21 cellular contexts compared by ENCODE assay signal in the genomic region with DNA sequence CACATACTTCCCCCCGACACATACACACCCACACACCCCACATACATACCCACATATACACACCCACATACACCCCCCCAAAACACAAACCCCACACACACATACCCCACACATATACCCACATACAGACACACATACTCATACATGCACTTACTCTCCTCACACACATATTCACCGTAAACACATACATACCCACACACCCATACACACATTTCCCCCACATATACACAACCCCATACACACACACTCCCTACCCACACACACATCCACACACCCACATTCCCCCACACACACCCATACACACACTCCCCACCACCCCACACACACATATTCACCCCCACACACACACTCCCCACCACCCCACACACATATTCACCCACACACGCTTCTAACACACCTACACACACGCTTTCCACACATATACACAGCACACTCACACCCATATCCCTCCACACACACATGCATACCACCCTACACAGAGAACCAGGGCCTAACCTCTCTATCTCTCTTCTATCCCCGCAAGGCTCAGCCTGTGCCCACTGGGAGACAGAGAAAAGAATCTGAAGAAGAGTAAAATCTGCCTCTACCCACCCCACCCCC.
A peak's percentile ranks its signal among the peaks of the same experiment; 100 is the strongest.
DNase-seq lines count a peak whose midpoint lies in the region; ATAC-seq and TF ChIP-seq lines count a peak whose summit lies in the region.
"Had no signal": no experiment of that assay in that cellular context is flagged by ENCODE, and none has a peak within 500 bp of the region (broad histone marks: within the 10 kb centered on the region; RNA-seq: fewer than 3 reads in every experiment).

No MANE protein-coding gene starts in this region.

- dilution Hi-C loops in IMR-90 (cut with HindIII; ENCODE audit: low sequenced_read_pairs, unreplicated experiment), result loop anchor here (25.0 kb wide), 1 partner anchor 777 kb away; a partner anchor contains a TSS

- H3K9me1 ChIP-seq in IMR-90 (ENCODE audit: insufficient read depth, low read length), result peaks cover 18% of the 10 kb centered on the region

- no peaks in the 10 kb centered on the region for H3K36me3 ChIP-seq in IMR-90 (ENCODE audit: control insufficient read depth, insufficient read depth, low read length)
- H3K36me3 ChIP-seq in esophagus muscularis mucosa, result no peaks in the 10 kb centered on the region
- H3K36me3 ChIP-seq in stomach smooth muscle (ENCODE audit: control insufficient read depth in 2 of 2, insufficient read depth in 2 of 2, low read length in 2 of 2), result no peaks in the 10 kb centered on the region
- H3K36me3 ChIP-seq: thoracic aorta had no signal

- H4K8ac ChIP-seq in IMR-90 (ENCODE audit: low read depth in 2 of 2, low read length in 2 of 2), result peak overlapping the region; percentile 57 to 85; a peak in 3 of 4 replicates

- H2AK9ac ChIP-seq in IMR-90 (replicated peaks; ENCODE audit: low read depth, low read length, poor library complexity), result peak overlapping the region; percentile 60

- no peaks in the 10 kb centered on the region for H3K27me3 ChIP-seq in IMR-90 (ENCODE audit: control insufficient read depth, insufficient read depth, low read length)
- no peaks in the 10 kb centered on the region for H3K27me3 ChIP-seq in esophagus muscularis mucosa
- H3K27me3 ChIP-seq in stomach smooth muscle (ENCODE audit: control insufficient read depth in 1 of 2, insufficient read depth in 2 of 2, low read length in 2 of 2), result no peaks in the 10 kb centered on the region
- H3K27me3 ChIP-seq: foreskin keratinocyte had no signal

- 100% methylated on average over 1 to 4 of the region's 5 CpGs for WGBS in IMR-90 (ENCODE audit: extremely low coverage in 2 of 2, insufficient read length in 1 of 2), 2 experiments
- WGBS in esophagus muscularis mucosa, result 90% methylated on average over 5 of the region's 5 CpGs
- WGBS in lower leg skin, 2 donors, result 96 to 98% methylated on average over 5 of the region's 5 CpGs

- no peak for TF ChIP-seq EP300 in esophagus muscularis mucosa (IDR thresholded peaks at IDR 0.05)

- peak overlapping the region; percentile 31; the same call in 1 of the 2 replicates for H3K9ac ChIP-seq in IMR-90 (ENCODE audit: low read depth, low read length)
- H3K9ac ChIP-seq in stomach smooth muscle (ENCODE audit: low read length in 2 of 2), result peak overlapping the region in 1 of 2 donors; percentile 11

- no peaks in the 10 kb centered on the region for H3K9me3 Mint-ChIP-seq in natural killer cell treated with Interleukin-12 subunit alpha and Interleukin-12 subunit beta and Interleukin-15 and Interleukin-18, amount 100 ng/mL, for 72 hours
- H3K9me3 Mint-ChIP-seq: stimulated activated effector memory CD8-positive, alpha-beta T cell treated with anti-CD3 and anti-CD28 coated beads, Interleukin-12 subunit alpha, Interleukin-12 subunit beta, amount 100 ng/mL, for 72 hours had no signal

- H3K4me1 Mint-ChIP-seq in natural killer cell treated with Interleukin-12 subunit alpha and Interleukin-12 subunit beta and Interleukin-15 and Interleukin-18, amount 100 ng/mL, for 72 hours (ENCODE audit: low read depth in 2 of 2), result no peaks in the 10 kb centered on the region
- H3K4me1 Mint-ChIP-seq: CD14-positive monocyte; stimulated activated effector memory CD8-positive, alpha-beta T cell treated with anti-CD3 and anti-CD28 coated beads, Interleukin-12 subunit alpha, Interleukin-12 subunit beta, amount 100 ng/mL, for 72 hours had no signal

- H4K91ac ChIP-seq in IMR-90 (ENCODE audit: insufficient read depth, low read depth, low read length), result peak overlapping the region; percentile 89

- no peak for TF ChIP-seq RAD21 in IMR-90 (IDR thresholded peaks at IDR 0.05; ENCODE audit: low read length)

- POLR2A ChIA-PET in IMR-90 (lab: Charles Lee; ENCODE audit: unreplicated experiment), result no interaction called here

- BruUV-seq in IMR-90 (replicated peaks; lab: Mats Ljungman, UMichigan), result no TSS peak

- H2BK20ac ChIP-seq in IMR-90 (ENCODE audit: low read depth, low read length), result peak overlapping the region; percentile 92

- TF ChIP-seq POLR2A in IMR-90 (IDR thresholded peaks at IDR 0.05; ENCODE audit: low read depth, low read length), result no peak
- no peak for TF ChIP-seq POLR2A in esophagus muscularis mucosa (IDR thresholded peaks at IDR 0.05; ENCODE audit: low read depth)
- no peak for TF ChIP-seq POLR2A in lower leg skin (IDR thresholded peaks at IDR 0.05)

- H3K27me3 Mint-ChIP-seq in natural killer cell treated with Interleukin-12 subunit alpha and Interleukin-12 subunit beta and Interleukin-15 and Interleukin-18, amount 100 ng/mL, for 72 hours, result peaks cover 8 to 13% of the 10 kb centered on the region in 2 donors
- H3K27me3 Mint-ChIP-seq: activated CD4-positive, alpha-beta memory T cell treated with anti-CD3 and anti-CD28 coated beads for 36 hours had no signal

- no peak overlapping the region for H3K4me2 ChIP-seq in IMR-90 (ENCODE audit: low read depth, low read length)

- H3K4me3 Mint-ChIP-seq in natural killer cell treated with Interleukin-12 subunit alpha and Interleukin-12 subunit beta and Interleukin-15 and Interleukin-18, amount 100 ng/mL, for 72 hours, result no peak overlapping the region
- H3K4me3 Mint-ChIP-seq: activated CD4-positive, alpha-beta memory T cell treated with anti-CD3 and anti-CD28 coated beads for 36 hours; CD14-positive monocyte; stimulated activated effector memory CD8-positive, alpha-beta T cell treated with anti-CD3 and anti-CD28 coated beads, Interleukin-12 subunit alpha, Interleukin-12 subunit beta, amount 100 ng/mL, for 72 hours had no signal

- H3K4me1 ChIP-seq in IMR-90 (ENCODE audit: control insufficient read depth, insufficient read depth, low read length) (peaks cover 16% of the 10 kb centered on the region), esophagus muscularis mucosa (peaks cover 0 to 26% (median 23%) of the 10 kb centered on the region in 4 donors), stomach smooth muscle (ENCODE audit: control insufficient read depth, insufficient read depth, low read length) (peaks cover 18% of the 10 kb centered on the region)
- H3K4me1 ChIP-seq: foreskin keratinocyte had no signal

- H2BK120ac ChIP-seq in IMR-90 (ENCODE audit: low read depth, low read length), result peak overlapping the region; percentile 95

- no peak overlapping the region for H3K27ac Mint-ChIP-seq in natural killer cell treated with Interleukin-12 subunit alpha and Interleukin-12 subunit beta and Interleukin-15 and Interleukin-18, amount 100 ng/mL, for 72 hours
- H3K27ac Mint-ChIP-seq: activated CD4-positive, alpha-beta memory T cell treated with anti-CD3 and anti-CD28 coated beads for 36 hours; CD14-positive monocyte; stimulated activated effector memory CD8-positive, alpha-beta T cell treated with anti-CD3 and anti-CD28 coated beads, Interleukin-12 subunit alpha, Interleukin-12 subunit beta, amount 100 ng/mL, for 72 hours had no signal

- peak overlapping the region; percentile 77 for H2AFZ ChIP-seq in IMR-90 (replicated peaks; ENCODE audit: low read length, poor library complexity)

- peak overlapping the region; percentile 95 for H3K4ac ChIP-seq in IMR-90 (ENCODE audit: low read depth, low read length)

- ATAC-seq in IMR-90 (ENCODE audit: low read depth) (peak; percentile 41), left lobe of liver (no peak), GM19397 (IDR thresholded peaks at IDR 0.05; ENCODE audit: unreplicated experiment) (no peak)
- ATAC-seq in natural killer cell treated with Interleukin-12 subunit alpha and Interleukin-12 subunit beta and Interleukin-15 and Interleukin-18, amount 100 ng/mL, for 72 hours, result peak; percentile 41 to 50
- ATAC-seq: stimulated activated effector memory CD8-positive, alpha-beta T cell treated with anti-CD3 and anti-CD28 coated beads, Interleukin-12 subunit alpha, Interleukin-12 subunit beta, amount 100 ng/mL, for 72 hours had no signal

- H3K27ac ChIP-seq in IMR-90 (ENCODE audit: insufficient read depth, low read length), result peak overlapping the region; percentile 54
- peak overlapping the region; percentile 62 to 75 (median 73) for H3K27ac ChIP-seq in esophagus muscularis mucosa (replicated peaks in 1 of 4)
- peak overlapping the region; percentile 67 for H3K27ac ChIP-seq in stomach smooth muscle (ENCODE audit: low read length)
- H3K27ac ChIP-seq: epithelial cell of prostate, foreskin keratinocyte, skin epidermis, thoracic aorta had no signal

- peak overlapping the region; percentile 55 for H3K18ac ChIP-seq in IMR-90 (ENCODE audit: low read depth, low read length)

- H4K20me1 ChIP-seq in IMR-90 (ENCODE audit: insufficient read depth, low read length), result no peaks in the 10 kb centered on the region

- TF ChIP-seq CTCF in IMR-90 (conservative IDR thresholded peaks at IDR 0.05; ENCODE audit: low read depth, low read length) (no peak), esophagus muscularis mucosa (IDR thresholded peaks at IDR 0.05) (no peak), lower leg skin (IDR thresholded peaks at IDR 0.05) (no peak)

- peaks cover 2% of the 10 kb centered on the region; the same call in 1 of the 2 replicates for H3K9me3 ChIP-seq in IMR-90 (ENCODE audit: control insufficient read depth, insufficient read depth, low read length)
- peaks cover 0 to 7% (median 0%) of the 10 kb centered on the region in 4 donors for H3K9me3 ChIP-seq in esophagus muscularis mucosa
- peaks cover 0 to 3% of the 10 kb centered on the region in 2 donors for H3K9me3 ChIP-seq in stomach smooth muscle (ENCODE audit: control insufficient read depth in 2 of 2, low read length in 2 of 2)
- H3K9me3 ChIP-seq: thoracic aorta had no signal

- H3K14ac ChIP-seq in IMR-90 (replicated peaks; ENCODE audit: low read depth, low read length), result peak overlapping the region; percentile 87

- H3K36me3 Mint-ChIP-seq in natural killer cell treated with Interleukin-12 subunit alpha and Interleukin-12 subunit beta and Interleukin-15 and Interleukin-18, amount 100 ng/mL, for 72 hours, result no peaks in the 10 kb centered on the region
- H3K36me3 Mint-ChIP-seq: activated CD4-positive, alpha-beta memory T cell treated with anti-CD3 and anti-CD28 coated beads for 36 hours; CD14-positive monocyte; stimulated activated effector memory CD8-positive, alpha-beta T cell treated with anti-CD3 and anti-CD28 coated beads, Interleukin-12 subunit alpha, Interleukin-12 subunit beta, amount 100 ng/mL, for 72 hours had no signal

- in situ Hi-C loops in IMR-90 (cut with MboI; ENCODE audit: low sequenced_read_pairs), result loop anchor here (5.0 kb wide), 1 partner anchor 632 kb away; no protein-coding TSS in a partner anchor

- intact Hi-C loops in IMR-90 (cut with micrococcal nuclease), result loop anchor here (1.0 to 10.0 kb wide), 6 partner anchors 374 to 820 kb away; no protein-coding TSS in a partner anchor
- intact Hi-C loops in esophagus muscularis mucosa (cut with DNase I), result loop anchor here (5.0 to 10.0 kb wide), 2 partner anchors 510 to 782 kb away; no protein-coding TSS in a partner anchor
- intact Hi-C loops in lower leg skin (cut with DNase I; ENCODE audit: low total_unique reads), result no loop called here

- peak overlapping the region; percentile 74 for H4K5ac ChIP-seq in IMR-90 (ENCODE audit: low read depth, low read length)

- DNase-seq in IMR-90 (no peak), esophagus muscularis mucosa (ENCODE audit: extremely low spot score) (no peak), left lobe of liver (ENCODE audit: low spot score) (no peak), lower leg skin (ENCODE audit: low spot score in 2 of 2) (no peak), activated gamma-delta T cell treated with Interleukin-2 at 50 U/mL for 16 hours (no peak)
- DNase-seq in natural killer cell treated with Interleukin-12 subunit alpha and Interleukin-12 subunit beta and Interleukin-15 and Interleukin-18, amount 100 ng/mL, for 72 hours (ENCODE audit: low spot score), result no peak
- DNase-seq: activated CD4-positive, alpha-beta memory T cell treated with anti-CD3 and anti-CD28 coated beads for 36 hours; activated effector memory CD4-positive, alpha-beta T cell treated with Interleukin-2 at 50 U/mL for 16 hours; MM.1S; NCI-H1417 treated with DMSO at 0.1 percent for 48 hours; NCI-H2081 treated with DMSO at 0.1 percent for 48 hours; SW 1271; T1000 had no signal

- CTCF ChIA-PET in IMR-90 (lab: Yijun Ruan, JAX), result interaction anchor here (0.5 to 2.0 kb wide), 9 partner anchors 10 to 636 kb away, joined by 3 to 5 read pairs (median 3); no protein-coding TSS in a partner anchor

- H3K79me1 ChIP-seq in IMR-90 (ENCODE audit: low read depth in 1 of 2, low read length in 2 of 2), result peaks cover 11 to 15% of the 10 kb centered on the region in 2 experiments; a peak in 3 of 4 replicates

- H2BK5ac ChIP-seq in IMR-90 (ENCODE audit: low read depth, low read length, poor library complexity, severe bottlenecking), result peak overlapping the region; percentile 93

- peak overlapping the region; percentile 91 for H3K23ac ChIP-seq in IMR-90 (ENCODE audit: low read depth, low read length)

- no peak overlapping the region for H3K4me3 ChIP-seq in IMR-90 (ENCODE audit: insufficient read depth, low read depth, low read length)
- no peak overlapping the region for H3K4me3 ChIP-seq in esophagus muscularis mucosa
- H3K4me3 ChIP-seq in stomach smooth muscle (ENCODE audit: low read length in 2 of 2), result no peak overlapping the region
- no peak overlapping the region for H3K4me3 ChIP-seq in lower leg skin (ENCODE audit: low read depth, poor library complexity, severe bottlenecking)
- H3K4me3 ChIP-seq: skin epidermis, thoracic aorta had no signal

- H2AK5ac ChIP-seq in IMR-90 (ENCODE audit: low read depth, low read length), result peak overlapping the region; percentile 96

- peak overlapping the region; percentile 100; the same call in 2 of the 3 replicates for H2BK15ac ChIP-seq in IMR-90 (ENCODE audit: low read depth, low read length)

- H3K56ac ChIP-seq in IMR-90 (ENCODE audit: extremely low read depth, insufficient read depth, low read length), result peak overlapping the region; percentile 36; the same call in 1 of the 2 replicates

Comparison
In these comparisons a context has a peak if more than half of its experiments do, and no peak if none do; other contexts are left out.
1. ATAC-seq: peak in IMR-90 (single experiment) and natural killer cell treated with Interleukin-12 subunit alpha and Interleukin-12 subunit beta and Interleukin-15 and Interleukin-18, amount 100 ng/mL, for 72 hours (2 of 2); none in left lobe of liver (single experiment) and GM19397 (single experiment).
2. Peak in every context shown above with its lines, with median percentiles within 50 percentile points of each other: H3K27ac ChIP-seq.